ENCODE assay signal across 29 cellular contexts in the genomic region with DNA sequence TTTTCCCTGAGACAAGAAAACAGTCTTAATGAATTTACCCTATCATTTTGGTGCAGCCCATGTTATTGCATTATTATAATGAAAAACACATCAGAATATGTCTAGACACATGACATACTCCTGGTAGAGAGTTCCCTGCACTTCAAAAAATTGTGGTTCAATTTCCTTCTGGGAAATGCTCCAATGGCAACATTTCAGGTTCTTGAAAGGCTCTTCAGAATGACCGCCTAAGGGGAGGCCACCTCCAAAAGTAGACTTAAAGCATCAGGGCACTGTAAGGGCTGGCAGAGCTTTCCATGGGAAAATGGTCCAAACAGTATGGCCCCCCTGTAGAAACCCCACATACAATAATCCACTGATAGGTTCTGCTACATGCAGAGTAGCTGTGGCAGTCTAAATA.
A peak's percentile ranks its signal among the peaks of the same experiment; 100 is the strongest.
DNase-seq lines count a peak whose midpoint lies in the region; ATAC-seq and TF ChIP-seq lines count a peak whose summit lies in the region.
"Had no signal": no experiment of that assay in that cellular context is flagged by ENCODE, and none has a peak within 500 bp of the region (broad histone marks: within the 10 kb centered on the region; RNA-seq: fewer than 3 reads in every experiment).

No MANE protein-coding gene starts in this region.

- ATAC-seq in upper lobe of left lung (ENCODE audit: low FRiP score in 2 of 2) (peak; percentile 43 to 66), HG03280 (IDR thresholded peaks at IDR 0.05; ENCODE audit: unreplicated experiment) (no peak)
- ATAC-seq: heart left ventricle, right lobe of liver had no signal

- TF ChIP-seq CTCF in upper lobe of left lung (IDR thresholded peaks at IDR 0.05), result no peak

- H3K27me3 ChIP-seq in upper lobe of left lung, result no peaks in the 10 kb centered on the region
- H3K27me3 ChIP-seq: ascending aorta, heart left ventricle, right lobe of liver, SJSA1, transverse colon had no signal

- H3K36me3 ChIP-seq in upper lobe of left lung, result no peaks in the 10 kb centered on the region
- H3K36me3 ChIP-seq: ascending aorta, heart left ventricle, right lobe of liver, SJSA1, transverse colon had no signal

- DNase-seq in NCI-H1092 treated with DMSO at 0.1 percent for 48 hours (lab: John Stamatoyannopoulos, UW), result peak; percentile 28
- DNase-seq in NCI-H1092 (lab: John Stamatoyannopoulos, UW), result no peak
- peak; percentile 60 for DNase-seq in NCI-H2107 (lab: John Stamatoyannopoulos, UW)
- DNase-seq in fibroblast of gingiva (ENCODE audit: low read depth), result peak; percentile 57
- DNase-seq in upper lobe of left lung, result peak in 1 of 2 donors; percentile 36
- no peak for DNase-seq in activated gamma-delta T cell (lab: John Stamatoyannopoulos, UW)
- no peak for DNase-seq in epidermal melanocyte (ENCODE audit: insufficient read length, low spot score)
- DNase-seq: 8988T; activated B cell treated with CpG ODN at 0.5 μM for 24 hours; activated CD4-positive, alpha-beta T cell treated with anti-CD3 and anti-CD28 coated beads, Interleukin-2, amount 50 U/mL, for 1 hour; activated effector memory CD4-positive, alpha-beta T cell treated with Interleukin-2 at 50 U/mL for 16 hours; activated T-cell treated with anti-CD3 and anti-CD28 coated beads, Interleukin-2, amount 50 U/mL, for 1 hour; GM23248; heart left ventricle; Karpas-422; midbrain; MV-4-11; naive B cell; NCI-H1694 treated with DMSO at 0.1 percent for 48 hours; NCI-H446 treated with DMSO at 0.1 percent for 48 hours; NCI-H82; right lobe of liver; stimulated activated CD4-positive, alpha-beta T cell treated with anti-CD3 and anti-CD28 coated beads, Interleukin-12 subunit alpha, Interleukin-12 subunit beta, amount 100 ng/mL, for 4 hours; stimulated activated CD4-positive, alpha-beta T cell treated with anti-CD3 and anti-CD28 coated beads, Interleukin-2, amount 100 ng/mL, for 48 hours; transverse colon had no signal

- H3K27ac ChIP-seq in upper lobe of left lung, result no peak overlapping the region
- H3K27ac ChIP-seq: ascending aorta, GM23248, heart left ventricle, right lobe of liver, RWPE1, SJSA1, transverse colon had no signal

- WGBS in upper lobe of left lung, 2 donors, result 44 to 55% methylated on average over 1 of the region's 1 CpG

- no peaks in the 10 kb centered on the region for H3K9me3 ChIP-seq in upper lobe of left lung
- H3K9me3 ChIP-seq: ascending aorta, heart left ventricle, right lobe of liver, SJSA1, transverse colon had no signal

- H3K4me3 ChIP-seq in upper lobe of left lung, result no peak overlapping the region
- H3K4me3 ChIP-seq: ascending aorta, GM23248, heart left ventricle, right lobe of liver, SJSA1, transverse colon had no signal

- peak in 1 of 4 donors; percentile 71 for TF ChIP-seq EP300 in upper lobe of left lung (IDR thresholded peaks at IDR 0.05)

- TF ChIP-seq POLR2A in upper lobe of left lung (IDR thresholded peaks at IDR 0.05), result no peak

- H3K4me1 ChIP-seq in upper lobe of left lung, result peaks cover 0 to 13% (median 0%) of the 10 kb centered on the region in 4 donors
- H3K4me1 ChIP-seq: ascending aorta, heart left ventricle, right lobe of liver, transverse colon had no signal

Comparison
In these comparisons a context has a peak if more than half of its experiments do, and no peak if none do; other contexts are left out.
1. DNase-seq: peak in NCI-H1092 treated with DMSO at 0.1 percent for 48 hours (single experiment), NCI-H2107 (single experiment) and fibroblast of gingiva (single experiment); none in NCI-H1092 (single experiment), activated gamma-delta T cell (single experiment) and epidermal melanocyte (single experiment).